8 cellular contexts compared by ENCODE assay signal in the genomic region with DNA sequence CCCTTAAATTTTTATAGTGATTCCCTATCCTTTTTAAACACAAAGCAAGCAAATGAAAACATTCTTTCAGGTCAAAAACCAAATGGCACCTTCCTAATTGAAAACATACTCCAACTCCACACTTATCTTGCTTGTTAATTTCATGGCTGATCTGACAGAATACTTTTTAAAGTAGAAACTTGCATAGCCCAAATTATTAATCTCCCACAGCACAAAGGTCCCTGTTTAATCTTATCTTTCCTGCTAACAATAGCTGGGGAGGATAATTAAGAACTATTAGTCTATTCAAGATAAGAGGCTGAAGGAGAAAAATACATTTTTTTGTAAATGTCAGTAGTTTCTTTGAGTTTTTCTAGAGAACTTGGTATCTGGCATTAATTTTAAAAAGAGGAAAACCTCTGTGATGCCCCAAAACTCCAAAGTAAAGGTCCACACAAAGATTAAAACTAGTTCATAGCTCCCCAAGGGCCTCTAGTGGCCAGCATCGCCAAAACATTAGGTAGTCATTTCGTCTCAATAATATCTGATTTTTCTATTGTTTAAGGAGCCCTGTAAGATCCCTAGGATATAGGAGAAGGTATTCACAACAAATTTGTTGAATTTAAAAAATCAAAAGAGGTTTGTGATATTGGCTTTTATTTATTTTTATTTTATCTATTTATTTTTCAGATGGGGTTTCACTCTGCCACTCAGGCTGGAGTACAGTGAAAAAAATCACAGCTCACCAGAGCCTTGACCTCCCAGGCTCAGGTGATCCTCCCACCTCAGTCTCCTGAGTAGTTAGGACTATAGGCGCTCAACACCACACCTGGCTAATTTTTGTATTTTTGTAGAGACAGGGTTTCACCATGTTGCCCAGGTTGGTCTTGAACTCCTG. TPM values are rescaled to one million over a fixed set of nuclear protein-coding genes. Genes with fewer than 3 reads are reported as not detected.
DNase-seq lines count a peak whose midpoint lies in the region; ATAC-seq and TF ChIP-seq lines count a peak whose summit lies in the region.

No MANE protein-coding gene starts in this region.

- no peak for ATAC-seq in HG03354 (IDR thresholded peaks at IDR 0.05; ENCODE audit: poor library complexity, severe bottlenecking, unreplicated experiment)
- ATAC-seq in GM18502 (IDR thresholded peaks at IDR 0.05; ENCODE audit: poor library complexity, unreplicated experiment) = no peak

- peaks cover 0 to 7% of the 10 kb centered on the region in 2 donors for H3K4me1 ChIP-seq in adrenal gland (replicated peaks in 1 of 2)

- H3K27ac ChIP-seq in adrenal gland = no peak overlapping the region

- TF ChIP-seq CTCF in GM12873 (IDR thresholded peaks at IDR 0.05; ENCODE audit: insufficient read depth, low read depth, low read length, missing control alignments) = peak; percentile 62
- peak; percentile 39 to 71 (median 66) for TF ChIP-seq CTCF in adrenal gland (IDR thresholded peaks at IDR 0.05)

- H3K4me3 ChIP-seq in adrenal gland = no peak overlapping the region

- DNase-seq in AML-193 (lab: John Stamatoyannopoulos, UW) = peak; percentile 68 to 78
- peak; percentile 61 for DNase-seq in OCI-M1 (lab: John Stamatoyannopoulos, UW)
- DNase-seq in adrenal gland = peak in 6 of 7 donors; percentile 27 to 72 (median 42)
- peak; percentile 50 for DNase-seq in hepatic stellate cell (ENCODE audit: low spot score)
- peak; percentile 22 for DNase-seq in stimulated activated CD4-positive, alpha-beta T cell treated with anti-CD3 and anti-CD28 coated beads, Interleukin-1b, Interleukin-23, amount 100 ng/mL, for 48 hours

- 18 to 29% (median 24%) methylated on average over 3 of the region's 3 CpGs for WGBS in adrenal gland, 4 donors

- no peak for TF ChIP-seq POLR2A in adrenal gland (IDR thresholded peaks at IDR 0.05)

- H3K36me3 ChIP-seq in adrenal gland (replicated peaks in 1 of 2) = no peaks in the 10 kb centered on the region

- no peaks in the 10 kb centered on the region for H3K27me3 ChIP-seq in adrenal gland

- no peaks in the 10 kb centered on the region for H3K9me3 ChIP-seq in adrenal gland (replicated peaks in 1 of 3)

- intact Hi-C loops in adrenal gland (cut with DNase I) = loop anchor here in 1 of 2 donors (5.0 to 10.0 kb wide), 2 partner anchors 171 to 218 kb away; no protein-coding TSS in a partner anchor

RNA-seq across cellular contexts. Expression of gene CDNF, which starts 14.7 kb away (rescaled TPM):
- total RNA-seq in adrenal gland = 1 to 10 TPM in 7 of 8 donors, under 1 TPM in 1; 0.97 to 6.6 (median 3.2) TPM
- 1 to 10 TPM; 2.3 to 5.2 (median 3.6) TPM for polyA plus RNA-seq in adrenal gland

RNA-seq across cellular contexts. Expression of gene HSPA14, which starts 15.0 kb away (rescaled TPM):
- 10 to 100 TPM in 4 of 8 donors, 1 to 10 TPM in 4; 5.4 to 16.5 (median 10.2) TPM for total RNA-seq in adrenal gland
- 10 to 100 TPM; 12.6 to 17.2 (median 13.4) TPM for polyA plus RNA-seq in adrenal gland

RNA-seq across cellular contexts. Expression of gene MSANTD7, which starts 15.0 kb away (rescaled TPM):
- total RNA-seq in adrenal gland = 1 to 10 TPM; 4.8 to 9.1 (median 7.5) TPM
- 1 to 10 TPM; 2.6 to 7.8 (median 2.7) TPM for polyA plus RNA-seq in adrenal gland

RNA-seq across cellular contexts. Expression of gene FAM107B, which starts 48.4 kb away (rescaled TPM):
- 10 to 100 TPM; 34.7 to 81.7 (median 55.2) TPM for total RNA-seq in adrenal gland
- 10 to 100 TPM; 16.0 to 78.9 (median 21.8) TPM for polyA plus RNA-seq in adrenal gland

RNA-seq across cellular contexts. Expression of gene SUV39H2, which starts 55.5 kb away (rescaled TPM):
- 1 to 10 TPM; 3.5 to 8.1 (median 6.4) TPM for total RNA-seq in adrenal gland
- 1 to 10 TPM; 1.7 to 9.9 (median 1.8) TPM for polyA plus RNA-seq in adrenal gland

Comparison
In these comparisons a context has a peak if more than half of its experiments do, and no peak if none do; other contexts are left out.
1. DNase-seq: peak in every context shown above with its lines; median percentile 73 in AML-193; 61 in OCI-M1; 50 in hepatic stellate cell; 42 in adrenal gland; 22 in stimulated activated CD4-positive, alpha-beta T cell treated with anti-CD3 and anti-CD28 coated beads, Interleukin-1b, Interleukin-23, amount 100 ng/mL, for 48 hours.